In genomic region chr7:7972128-7972527, GRCh38 we compare ENCODE assay signal across 9 cellular contexts. TPM values are rescaled to one million over a fixed set of nuclear protein-coding genes. Genes with fewer than 3 reads are reported as not detected.
DNase-seq lines count a peak whose midpoint lies in the region; ATAC-seq and TF ChIP-seq lines count a peak whose summit lies in the region.
"Had no signal": no experiment of that assay in that cellular context is flagged by ENCODE, and none has a peak within 500 bp of the region (broad histone marks: within the 10 kb centered on the region; RNA-seq: fewer than 3 reads in every experiment).

No MANE protein-coding gene starts in this region.

- no peaks in the 10 kb centered on the region for H3K9me3 ChIP-seq in subcutaneous abdominal adipose tissue (ENCODE audit: control insufficient read depth in 5 of 5, low read length in 5 of 5)

- no peak for ATAC-seq in HG02571 (IDR thresholded peaks at IDR 0.05; ENCODE audit: unreplicated experiment)
- ATAC-seq in HG03025 (IDR thresholded peaks at IDR 0.05; ENCODE audit: low FRiP score, unreplicated experiment): no peak

- H3K27ac ChIP-seq in subcutaneous abdominal adipose tissue (ENCODE audit: low read depth, low read length): no peak overlapping the region

- H3K4me1 ChIP-seq in subcutaneous abdominal adipose tissue (ENCODE audit: control insufficient read depth in 5 of 5, insufficient read depth in 5 of 5, low read length in 5 of 5): peaks cover 0 to 47% (median 26%) of the 10 kb centered on the region in 5 donors

- DNase-seq in NCI-H2107 treated with DMSO at 0.1 percent for 48 hours (lab: John Stamatoyannopoulos, UW; ENCODE audit: unreplicated experiment) (peak; percentile 65), NCI-H2107 (lab: John Stamatoyannopoulos, UW) (no peak), NCI-H69 (lab: John Stamatoyannopoulos, UW) (peak; percentile 80), foreskin fibroblast (peak in 1 of 2 donors; percentile 44), mucosa of gallbladder (ENCODE audit: low spot score) (no peak)
- DNase-seq: mammary epithelial cell had no signal

- peak overlapping the region in 1 of 5 donors; percentile 5 for H3K9ac ChIP-seq in subcutaneous abdominal adipose tissue (ENCODE audit: low read length in 5 of 5)

- TF ChIP-seq CTCF in foreskin fibroblast (IDR thresholded peaks at IDR 0.05; ENCODE audit: low read depth, low read length): no peak

- peak overlapping the region; percentile 78 to 87 for H3K4me3 ChIP-seq in foreskin fibroblast (ENCODE audit: low read depth in 1 of 2, low read length in 2 of 2)
- peak overlapping the region; percentile 8 to 94 (median 87) for H3K4me3 ChIP-seq in subcutaneous abdominal adipose tissue (ENCODE audit: low read depth in 1 of 5, low read length in 5 of 5)

- H3K36me3 ChIP-seq in subcutaneous abdominal adipose tissue (ENCODE audit: control insufficient read depth in 5 of 5, insufficient read depth in 5 of 5, low read length in 5 of 5): no peaks in the 10 kb centered on the region

- no peaks in the 10 kb centered on the region for H3K27me3 ChIP-seq in subcutaneous abdominal adipose tissue (ENCODE audit: control insufficient read depth in 5 of 5, insufficient read depth in 4 of 5, low read length in 5 of 5)

RNA-seq across cellular contexts. Expression of gene GLCCI1, which starts 3.5 kb away (rescaled TPM):
- 16.3 TPM for total RNA-seq in mucosa of gallbladder

Comparison
In these comparisons a context has a peak if more than half of its experiments do, and no peak if none do; other contexts are left out.
1. DNase-seq: peak in NCI-H2107 treated with DMSO at 0.1 percent for 48 hours (single experiment) and NCI-H69 (single experiment); none in NCI-H2107 (single experiment) and mucosa of gallbladder (single experiment).